ENCODE assay signal across 12 cellular contexts in the genomic region with DNA sequence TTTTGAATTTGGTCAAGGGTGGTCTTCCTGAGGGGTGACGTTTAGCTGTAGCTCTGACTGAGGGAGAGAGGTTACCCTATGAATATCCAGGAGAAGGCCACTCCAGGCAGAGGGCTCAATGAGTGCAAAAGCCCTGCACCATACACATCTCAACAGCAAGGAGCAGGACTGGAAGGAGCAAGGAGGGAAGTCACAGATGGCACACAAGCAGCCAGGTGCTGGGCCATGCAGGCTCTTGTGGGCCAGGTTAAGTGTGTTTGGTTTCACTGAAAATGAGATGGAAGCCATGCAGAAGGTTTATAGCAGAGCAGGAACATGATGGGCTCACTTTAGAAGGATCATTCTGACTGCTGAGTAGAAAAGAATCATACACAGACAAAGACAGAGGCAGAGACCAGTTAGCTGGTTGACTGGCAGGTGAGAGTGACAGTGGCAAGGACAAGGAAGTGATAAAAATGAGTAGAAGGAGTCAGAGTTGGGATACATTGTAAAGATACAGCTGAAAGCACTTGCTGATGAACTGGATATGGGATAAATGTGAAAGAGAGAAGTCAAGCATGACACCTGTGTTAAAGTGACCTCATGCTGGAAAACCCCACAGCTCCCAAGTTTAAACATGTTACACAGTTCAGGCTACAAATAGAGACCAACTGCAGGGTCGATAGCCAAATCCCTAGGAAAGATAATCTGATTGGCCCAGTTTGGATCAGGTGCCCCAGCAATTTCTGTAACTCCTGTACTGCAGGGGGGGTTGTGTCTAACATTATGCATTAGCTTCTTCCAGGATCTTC.
DNase-seq lines count a peak whose midpoint lies in the region; ATAC-seq and TF ChIP-seq lines count a peak whose summit lies in the region.
"Had no signal": no experiment of that assay in that cellular context is flagged by ENCODE, and none has a peak within 500 bp of the region (broad histone marks: within the 10 kb centered on the region; RNA-seq: fewer than 3 reads in every experiment).

No MANE protein-coding gene starts in this region.

- H3K27ac ChIP-seq in mammary epithelial cell (ENCODE audit: insufficient read depth, low read depth, low read length) (no peak overlapping the region), esophagus muscularis mucosa (replicated peaks in 1 of 4) (no peak overlapping the region)

- no peak overlapping the region for H2AFZ ChIP-seq in mammary epithelial cell (ENCODE audit: low read depth, low read length)

- no peak overlapping the region for H3K9ac ChIP-seq in mammary epithelial cell (ENCODE audit: insufficient read depth, low read length)

- no peak overlapping the region for H3K27ac Mint-ChIP-seq in stimulated activated naive CD8-positive, alpha-beta T cell treated with anti-CD3 and anti-CD28 coated beads, Interleukin-15, amount 100 ng/mL, for 72 hours
- H3K27ac Mint-ChIP-seq: activated CD8-positive, alpha-beta memory T cell treated with anti-CD3 and anti-CD28 coated beads, Interleukin-2, amount 10 ng/mL, durations not matched to agents 7 days and 5 days had no signal

- no peaks in the 10 kb centered on the region for H3K36me3 ChIP-seq in mammary epithelial cell (ENCODE audit: insufficient read depth, low read length)
- H3K36me3 ChIP-seq in esophagus muscularis mucosa = no peaks in the 10 kb centered on the region

- DNase-seq in DMS79 (lab: John Stamatoyannopoulos, UW) (peak; percentile 62), mammary epithelial cell (peak; percentile 17), esophagus muscularis mucosa (ENCODE audit: extremely low spot score) (no peak), iPS-NIHi11 (ENCODE audit: low spot score) (no peak)
- DNase-seq in stimulated activated naive CD8-positive, alpha-beta T cell treated with anti-CD3 and anti-CD28 coated beads, Interleukin-15, amount 100 ng/mL, for 72 hours = no peak
- DNase-seq: activated CD8-positive, alpha-beta memory T cell treated with anti-CD3 and anti-CD28 coated beads, Interleukin-2, amount 10 ng/mL, durations not matched to agents 7 days and 5 days; COR-L47; KBM-7 had no signal

- CTCF ChIA-PET in mammary epithelial cell (lab: Charles Lee; ENCODE audit: low non-redundant PET) = interaction anchor here (0.7 kb wide), 1 partner anchor 90 kb away, joined by 3 read pairs; no protein-coding TSS in a partner anchor

- ATAC-seq in GM21381 (IDR thresholded peaks at IDR 0.05; ENCODE audit: unreplicated experiment) (peak; percentile 53), HG03442 (IDR thresholded peaks at IDR 0.05; ENCODE audit: unreplicated experiment) (peak; percentile 81), HG03457 (IDR thresholded peaks at IDR 0.05; ENCODE audit: unreplicated experiment) (no peak)
- no peak for ATAC-seq in stimulated activated naive CD8-positive, alpha-beta T cell treated with anti-CD3 and anti-CD28 coated beads, Interleukin-15, amount 100 ng/mL, for 72 hours
- ATAC-seq: activated CD8-positive, alpha-beta memory T cell treated with anti-CD3 and anti-CD28 coated beads, Interleukin-2, amount 10 ng/mL, durations not matched to agents 7 days and 5 days had no signal

- WGBS in mammary epithelial cell (ENCODE audit: low coverage, missing lambda C conversion rate) = 21% methylated on average over 2 of the region's 2 CpGs
- WGBS in esophagus muscularis mucosa = 70% methylated on average over 2 of the region's 2 CpGs

- H3K27me3 ChIP-seq in mammary epithelial cell (ENCODE audit: insufficient read depth, low read length) (no peaks in the 10 kb centered on the region), esophagus muscularis mucosa (no peaks in the 10 kb centered on the region)

- H4K20me1 ChIP-seq in mammary epithelial cell (ENCODE audit: insufficient read depth, low read length) = no peaks in the 10 kb centered on the region

- TF ChIP-seq EP300 in esophagus muscularis mucosa (IDR thresholded peaks at IDR 0.05) = no peak

- H3K9me3 Mint-ChIP-seq in stimulated activated naive CD8-positive, alpha-beta T cell treated with anti-CD3 and anti-CD28 coated beads, Interleukin-15, amount 100 ng/mL, for 72 hours = peaks cover 18 to 35% of the 10 kb centered on the region in 2 donors

- H3K79me2 ChIP-seq in mammary epithelial cell (ENCODE audit: insufficient read depth, low read length) = no peaks in the 10 kb centered on the region

- H3K27me3 Mint-ChIP-seq in stimulated activated naive CD8-positive, alpha-beta T cell treated with anti-CD3 and anti-CD28 coated beads, Interleukin-15, amount 100 ng/mL, for 72 hours = no peaks in the 10 kb centered on the region
- H3K27me3 Mint-ChIP-seq: activated CD8-positive, alpha-beta memory T cell treated with anti-CD3 and anti-CD28 coated beads, Interleukin-2, amount 10 ng/mL, durations not matched to agents 7 days and 5 days had no signal

- H3K4me1 ChIP-seq in mammary epithelial cell (ENCODE audit: insufficient read depth, low read length) (no peaks in the 10 kb centered on the region), esophagus muscularis mucosa (peaks cover 0 to 12% (median 2%) of the 10 kb centered on the region in 4 donors)

- no peaks in the 10 kb centered on the region for H3K4me1 Mint-ChIP-seq in stimulated activated naive CD8-positive, alpha-beta T cell treated with anti-CD3 and anti-CD28 coated beads, Interleukin-15, amount 100 ng/mL, for 72 hours
- H3K4me1 Mint-ChIP-seq: activated CD8-positive, alpha-beta memory T cell treated with anti-CD3 and anti-CD28 coated beads, Interleukin-2, amount 10 ng/mL, durations not matched to agents 7 days and 5 days had no signal

- no TSS peak for BruUV-seq in mammary epithelial cell (replicated peaks; lab: Mats Ljungman, UMichigan)

- peaks cover 13% of the 10 kb centered on the region for H3K9me3 ChIP-seq in mammary epithelial cell (replicated peaks; ENCODE audit: insufficient read depth, low read length)
- H3K9me3 ChIP-seq in esophagus muscularis mucosa = no peaks in the 10 kb centered on the region

- H3K4me2 ChIP-seq in mammary epithelial cell (ENCODE audit: insufficient read depth, low read depth, low read length) = no peak overlapping the region

- in situ Hi-C loops in mammary epithelial cell (cut with MboI; ENCODE audit: low sequenced_read_pairs in 2 of 2) = no loop called here

- H3K4me3 Mint-ChIP-seq in stimulated activated naive CD8-positive, alpha-beta T cell treated with anti-CD3 and anti-CD28 coated beads, Interleukin-15, amount 100 ng/mL, for 72 hours = no peak overlapping the region
- H3K4me3 Mint-ChIP-seq: activated CD8-positive, alpha-beta memory T cell treated with anti-CD3 and anti-CD28 coated beads, Interleukin-2, amount 10 ng/mL, durations not matched to agents 7 days and 5 days; neural crest cell had no signal

- dilution Hi-C loops in mammary epithelial cell (cut with HindIII; ENCODE audit: low sequenced_read_pairs) = no loop called here

- intact Hi-C loops in mammary epithelial cell (cut with micrococcal nuclease) (no loop called here), esophagus muscularis mucosa (cut with DNase I) (no loop called here)

- no peak overlapping the region for H3K4me3 ChIP-seq in mammary epithelial cell (replicated peaks in 1 of 3; ENCODE audit: insufficient read depth in 1 of 3, low read depth in 2 of 3, low read length in 3 of 3)
- no peak overlapping the region for H3K4me3 ChIP-seq in esophagus muscularis mucosa

- no peak for TF ChIP-seq CTCF in mammary epithelial cell (conservative IDR thresholded peaks at IDR 0.05 in 1 of 2, IDR thresholded peaks at IDR 0.05 in 1 of 2; ENCODE audit: extremely low read depth in 1 of 2, insufficient read depth in 1 of 2, low read depth in 1 of 2, low read length in 2 of 2)
- no peak for TF ChIP-seq CTCF in esophagus muscularis mucosa (IDR thresholded peaks at IDR 0.05)

- no peak for TF ChIP-seq POLR2A in esophagus muscularis mucosa (IDR thresholded peaks at IDR 0.05; ENCODE audit: low read depth)

Comparison
In these comparisons a context has a peak if more than half of its experiments do, and no peak if none do; other contexts are left out.
1. DNase-seq: peak in DMS79 (single experiment) and mammary epithelial cell (single experiment); none in esophagus muscularis mucosa (single experiment), iPS-NIHi11 (single experiment) and stimulated activated naive CD8-positive, alpha-beta T cell treated with anti-CD3 and anti-CD28 coated beads, Interleukin-15, amount 100 ng/mL, for 72 hours (0 of 2).
2. ATAC-seq: peak in GM21381 (single experiment) and HG03442 (single experiment); none in HG03457 (single experiment) and stimulated activated naive CD8-positive, alpha-beta T cell treated with anti-CD3 and anti-CD28 coated beads, Interleukin-15, amount 100 ng/mL, for 72 hours (single experiment).